In the genomic region with DNA sequence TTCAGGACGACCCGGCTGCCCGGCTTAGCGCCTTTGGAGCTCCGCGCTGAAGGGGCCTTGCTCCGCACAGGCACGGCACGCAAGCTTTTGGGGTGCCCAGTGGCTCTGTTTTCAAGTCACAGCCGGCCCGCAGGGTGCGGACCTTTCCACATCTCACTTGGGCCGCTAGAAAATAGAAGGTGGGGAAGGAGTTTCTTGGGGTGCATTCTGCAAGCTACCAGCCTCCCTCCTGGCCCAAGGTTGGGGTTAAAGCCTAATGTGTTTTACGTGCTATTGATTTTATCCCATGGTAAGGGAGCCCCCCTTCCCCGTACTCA, we compare ENCODE assay signal across 8 cellular contexts. TPM values are rescaled to one million over a fixed set of nuclear protein-coding genes. Genes with fewer than 3 reads are reported as not detected.
DNase-seq lines count a peak whose midpoint lies in the region; ATAC-seq and TF ChIP-seq lines count a peak whose summit lies in the region.

No MANE protein-coding gene starts in this region.

- no peak for DNase-seq in Caco-2
- DNase-seq in HFFc6: no peak
- peak; percentile 34 for DNase-seq in WTC11 (ENCODE audit: low spot score)
- DNase-seq in right atrium auricular region (ENCODE audit: low spot score): no peak
- DNase-seq in stimulated activated effector memory CD8-positive, alpha-beta T cell treated with anti-CD3 and anti-CD28 coated beads, Interleukin-12 subunit alpha, Interleukin-12 subunit beta, amount 100 ng/mL, for 72 hours (ENCODE audit: low spot score in 2 of 2): no peak
- DNase-seq in NK-92 treated with Interleukin-12 subunit alpha and Interleukin-12 subunit beta, amount 100 ng/mL, for 24 hours (lab: John Stamatoyannopoulos, UW): no peak
- DNase-seq in COLO829 (ENCODE audit: low spot score): no peak
- no peak for DNase-seq in glomerular visceral epithelial cell (ENCODE audit: extremely low spot score)

- H3K4me1 Mint-ChIP-seq in Caco-2 (ENCODE audit: low read depth, unreplicated experiment) (peaks cover 34% of the 10 kb centered on the region), HFFc6 (ENCODE audit: low read depth) (peaks cover 29% of the 10 kb centered on the region), WTC11 (peaks cover 18% of the 10 kb centered on the region)
- peaks cover 18% of the 10 kb centered on the region for H3K4me1 Mint-ChIP-seq in stimulated activated effector memory CD8-positive, alpha-beta T cell treated with anti-CD3 and anti-CD28 coated beads, Interleukin-12 subunit alpha, Interleukin-12 subunit beta, amount 100 ng/mL, for 72 hours

- TF ChIP-seq CTCF in Caco-2 (IDR thresholded peaks at IDR 0.05; ENCODE audit: insufficient read depth in 1 of 2, low read depth in 1 of 2, low read length in 1 of 2, severe bottlenecking in 1 of 2, unreplicated experiment in 1 of 2): no peak
- no peak for TF ChIP-seq CTCF in HFFc6 (IDR thresholded peaks at IDR 0.05)
- TF ChIP-seq CTCF in WTC11 (IDR thresholded peaks at IDR 0.05): no peak
- TF ChIP-seq CTCF in right atrium auricular region (IDR thresholded peaks at IDR 0.05): peak in 1 of 2 donors; percentile 2

- no TSS peak for BruUV-seq in Caco-2 (replicated peaks; lab: Mats Ljungman, UMichigan)

- intact Hi-C loops in Caco-2 (cut with micrococcal nuclease; ENCODE audit: unreplicated experiment): loop anchor here (5.0 kb wide), 1 partner anchor 171 kb away; the partner anchor contains the start of genes MGME1 and SNX5

- POLR2A ChIA-PET in Caco-2 (lab: Charles Lee): interaction anchor here (0.6 to 0.7 kb wide), 2 partner anchors 20 to 569 kb away, joined by 3 to 4 read pairs; partner anchors contain the start of gene DSTN
- POLR2A ChIA-PET in WTC11 (lab: Charles Lee): interaction anchor here (1.0 kb wide), 1 partner anchor 37 kb away, joined by 3 read pairs; no protein-coding TSS in a partner anchor

- ATAC-seq in WTC11: peak; percentile 22
- ATAC-seq in stimulated activated effector memory CD8-positive, alpha-beta T cell treated with anti-CD3 and anti-CD28 coated beads, Interleukin-12 subunit alpha, Interleukin-12 subunit beta, amount 100 ng/mL, for 72 hours: peak; percentile 0

- H3K27me3 ChIP-seq in Caco-2 (replicated peaks; ENCODE audit: control insufficient read depth, insufficient read depth, low read length) (no peaks in the 10 kb centered on the region), right atrium auricular region (no peaks in the 10 kb centered on the region)

- no peaks in the 10 kb centered on the region for H3K9me3 Mint-ChIP-seq in Caco-2 (ENCODE audit: unreplicated experiment)
- H3K9me3 Mint-ChIP-seq in HFFc6: no peaks in the 10 kb centered on the region
- no peaks in the 10 kb centered on the region for H3K9me3 Mint-ChIP-seq in WTC11
- H3K9me3 Mint-ChIP-seq in stimulated activated effector memory CD8-positive, alpha-beta T cell treated with anti-CD3 and anti-CD28 coated beads, Interleukin-12 subunit alpha, Interleukin-12 subunit beta, amount 100 ng/mL, for 72 hours: no peaks in the 10 kb centered on the region

- H3K4me3 ChIP-seq in Caco-2 (ENCODE audit: low read depth, low read length) (peak overlapping the region; percentile 80), right atrium auricular region (peak overlapping the region; percentile 83 to 97)

- H3K9me3 ChIP-seq in Caco-2 (no peaks in the 10 kb centered on the region), right atrium auricular region (no peaks in the 10 kb centered on the region)

- H3K36me3 Mint-ChIP-seq in Caco-2 (ENCODE audit: insufficient read depth, unreplicated experiment) (peaks cover 31% of the 10 kb centered on the region), HFFc6 (ENCODE audit: low read depth) (peaks cover 7% of the 10 kb centered on the region; the same call in 1 of the 2 replicates), WTC11 (peaks cover 11% of the 10 kb centered on the region)
- H3K36me3 Mint-ChIP-seq in stimulated activated effector memory CD8-positive, alpha-beta T cell treated with anti-CD3 and anti-CD28 coated beads, Interleukin-12 subunit alpha, Interleukin-12 subunit beta, amount 100 ng/mL, for 72 hours: peaks cover 28% of the 10 kb centered on the region

- CTCF ChIA-PET in Caco-2 (lab: Charles Lee) (interaction anchor here (0.5 to 0.8 kb wide), 3 partner anchors 26 to 568 kb away, joined by 3 to 5 read pairs (median 4); partner anchors contain the start of genes DSTN and OVOL2), WTC11 (lab: Charles Lee) (interaction anchor here (0.5 to 1.1 kb wide), 4 partner anchors 10 to 73 kb away, joined by 3 to 4 read pairs (median 3); no protein-coding TSS in a partner anchor)

- peaks cover 2% of the 10 kb centered on the region for H3K36me3 ChIP-seq in Caco-2 (ENCODE audit: control insufficient read depth, insufficient read depth, low read length)
- H3K36me3 ChIP-seq in right atrium auricular region: peaks cover 5% of the 10 kb centered on the region

- peak overlapping the region; percentile 89 to 91 for H3K27ac ChIP-seq in right atrium auricular region

- peak overlapping the region; percentile 74 for H3K4me3 Mint-ChIP-seq in Caco-2 (ENCODE audit: unreplicated experiment)
- peak overlapping the region; percentile 84 for H3K4me3 Mint-ChIP-seq in HFFc6
- H3K4me3 Mint-ChIP-seq in WTC11: peak overlapping the region; percentile 94
- H3K4me3 Mint-ChIP-seq in stimulated activated effector memory CD8-positive, alpha-beta T cell treated with anti-CD3 and anti-CD28 coated beads, Interleukin-12 subunit alpha, Interleukin-12 subunit beta, amount 100 ng/mL, for 72 hours: peak overlapping the region; percentile 67

- H3K27ac Mint-ChIP-seq in Caco-2 (ENCODE audit: unreplicated experiment) (peak overlapping the region; percentile 76), HFFc6 (peak overlapping the region; percentile 27), WTC11 (no peak overlapping the region)
- H3K27ac Mint-ChIP-seq in stimulated activated effector memory CD8-positive, alpha-beta T cell treated with anti-CD3 and anti-CD28 coated beads, Interleukin-12 subunit alpha, Interleukin-12 subunit beta, amount 100 ng/mL, for 72 hours: peak overlapping the region; percentile 94

- H3K4me1 ChIP-seq in Caco-2 (peaks cover 31% of the 10 kb centered on the region), right atrium auricular region (peaks cover 0 to 25% of the 10 kb centered on the region in 2 donors)

- H3K27me3 Mint-ChIP-seq in Caco-2 (ENCODE audit: insufficient read depth, unreplicated experiment): no peaks in the 10 kb centered on the region
- H3K27me3 Mint-ChIP-seq in HFFc6 (ENCODE audit: insufficient read depth): no peaks in the 10 kb centered on the region
- H3K27me3 Mint-ChIP-seq in WTC11 (ENCODE audit: low read depth): peaks cover 7% of the 10 kb centered on the region; the same call in 1 of the 2 replicates

TF ChIP-seq in WTC11, 78 proteins besides CTCF, POLR2A, EP300 and RAD21:
- 0 out of 2 replicates have a peak, but pooled peaks have one; percentile 4 for TF ChIP-seq GABPB1 (CRISPR knock-in tag; IDR thresholded peaks at IDR 0.05)
- TF ChIP-seq HMGXB4 (CRISPR knock-in tag; IDR thresholded peaks at IDR 0.05): no peak

RNA-seq across cellular contexts. Expression of gene KAT14, which starts 0.6 kb away (rescaled TPM):
- total RNA-seq in Caco-2 (2022) (77.1 and 83.2 TPM in 2 replicates), WTC11 (2021) (21.8 to 24.1 TPM (median 23.8 TPM) in 3 replicates), right atrium auricular region (1 to 10 TPM; 8.0 to 9.1 TPM)
- 10 to 100 TPM in 2 of 6 experiments, 1 to 10 TPM in 4; 8.9 to 10.3 (median 9.6) TPM for total RNA-seq in HFFc6 (2021; fragmentation: NEBNext Ultra II Directional; extraction: Animal tissue kit (Norgen Biotek cat#: 25700))

RNA-seq across cellular contexts. Expression of gene PET117, which starts 0.6 kb away (rescaled TPM):
- total RNA-seq in Caco-2 (2022): 30.2 and 30.9 TPM in 2 replicates
- total RNA-seq in HFFc6 (2021; fragmentation: NEBNext Ultra II Directional; extraction: Animal tissue kit (Norgen Biotek cat#: 25700)): 10 to 100 TPM in 5 of 6 experiments, 1 to 10 TPM in 1; 8.9 to 12.8 (median 11.8) TPM
- 21.6 to 25.7 TPM (median 23.0 TPM) in 3 replicates for total RNA-seq in WTC11 (2021)
- 10 to 100 TPM in 1 of 2 donors, 1 to 10 TPM in 1; 9.6 to 10.5 TPM for total RNA-seq in right atrium auricular region
